In genomic region chr12:33876618-33877017, GRCh38 we compare ENCODE assay signal across 22 cellular contexts.
DNase-seq lines count a peak whose midpoint lies in the region; ATAC-seq and TF ChIP-seq lines count a peak whose summit lies in the region.
"Had no signal": no experiment of that assay in that cellular context is flagged by ENCODE, and none has a peak within 500 bp of the region (broad histone marks: within the 10 kb centered on the region; RNA-seq: fewer than 3 reads in every experiment).

No MANE protein-coding gene starts in this region.

- no peak overlapping the region for H3K27ac Mint-ChIP-seq in stimulated activated naive B cell treated with anti-CD40 and anti-IgM and Interleukin-4, amounts not matched to agents 10 μg/mL and 1 μg/mL and 100 μg/mL, for 72 hours
- H3K27ac Mint-ChIP-seq: activated B cell treated with CpG ODN at 0.5 μM for 24 hours; activated CD4-positive, alpha-beta memory T cell treated with anti-CD3 and anti-CD28 coated beads for 36 hours had no signal

- H3K4me1 Mint-ChIP-seq in stimulated activated naive B cell treated with anti-CD40 and anti-IgM and Interleukin-4, amounts not matched to agents 10 μg/mL and 1 μg/mL and 100 μg/mL, for 72 hours = no peaks in the 10 kb centered on the region
- H3K4me1 Mint-ChIP-seq: activated B cell treated with CpG ODN at 0.5 μM for 24 hours had no signal

- H3K27me3 Mint-ChIP-seq in stimulated activated naive B cell treated with anti-CD40 and anti-IgM and Interleukin-4, amounts not matched to agents 10 μg/mL and 1 μg/mL and 100 μg/mL, for 72 hours = no peaks in the 10 kb centered on the region
- H3K27me3 Mint-ChIP-seq: activated B cell treated with CpG ODN at 0.5 μM for 24 hours; activated CD4-positive, alpha-beta memory T cell treated with anti-CD3 and anti-CD28 coated beads for 36 hours had no signal

- no peak overlapping the region for H3K4me3 Mint-ChIP-seq in stimulated activated naive B cell treated with anti-CD40 and anti-IgM and Interleukin-4, amounts not matched to agents 10 μg/mL and 1 μg/mL and 100 μg/mL, for 72 hours
- H3K4me3 Mint-ChIP-seq: activated B cell treated with CpG ODN at 0.5 μM for 24 hours; activated CD4-positive, alpha-beta memory T cell treated with anti-CD3 and anti-CD28 coated beads for 36 hours had no signal

- no peak for TF ChIP-seq CTCF in epithelial cell of esophagus (IDR thresholded peaks at IDR 0.05; ENCODE audit: insufficient read depth, low read depth, low read length, missing control alignments)

- H3K36me3 Mint-ChIP-seq in stimulated activated naive B cell treated with anti-CD40 and anti-IgM and Interleukin-4, amounts not matched to agents 10 μg/mL and 1 μg/mL and 100 μg/mL, for 72 hours = peaks cover 0 to 2% of the 10 kb centered on the region in 2 donors
- H3K36me3 Mint-ChIP-seq: activated CD4-positive, alpha-beta memory T cell treated with anti-CD3 and anti-CD28 coated beads for 36 hours had no signal

- DNase-seq in DMS 273 (lab: John Stamatoyannopoulos, UW; ENCODE audit: unreplicated experiment) (peak; percentile 0), DMS 273 treated with DMSO at 0.1 percent for 48 hours (lab: John Stamatoyannopoulos, UW) (no peak), OCI-M1 (lab: John Stamatoyannopoulos, UW) (peak; percentile 13), epithelial cell of esophagus (ENCODE audit: low read depth) (peak; percentile 1), HuH-7 (ENCODE audit: low spot score) (no peak)
- DNase-seq in stimulated activated naive B cell treated with anti-CD40 and anti-IgM and Interleukin-4, amounts not matched to agents 10 μg/mL and 1 μg/mL and 100 μg/mL, for 72 hours = no peak
- no peak for DNase-seq in activated CD4-positive, alpha-beta T cell treated with anti-CD3 and anti-CD28 coated beads, Interleukin-2, amount 50 U/mL, for 4 hours
- DNase-seq: 8988T; activated B cell treated with CpG ODN at 0.5 μM for 24 hours; activated CD4-positive, alpha-beta memory T cell treated with anti-CD3 and anti-CD28 coated beads for 36 hours; activated effector memory CD4-positive, alpha-beta T cell treated with Interleukin-2 at 50 U/mL for 16 hours; esophagus squamous epithelium; hypothalamus; NCI-H1048; NCI-H187; NCI-H748 treated with DMSO at 0.1 percent for 48 hours; stimulated activated CD4-positive, alpha-beta T cell treated with anti-CD3 and anti-CD28 coated beads, Interleukin-2, amount 100 ng/mL, for 48 hours; stimulated activated naive CD4-positive, alpha-beta T cell treated with Interleukin-2 at 50 U/mL for 16 hours had no signal

- H3K4me3 ChIP-seq in epithelial cell of esophagus (ENCODE audit: low read length) = no peak overlapping the region
- H3K4me3 ChIP-seq: esophagus squamous epithelium, gastroesophageal sphincter, SJSA1, thoracic aorta had no signal

- ATAC-seq in stimulated activated naive B cell treated with anti-CD40 and anti-IgM and Interleukin-4, amounts not matched to agents 10 μg/mL and 1 μg/mL and 100 μg/mL, for 72 hours (replicated peaks) = no peak
- ATAC-seq in GM18861 (IDR thresholded peaks at IDR 0.05; ENCODE audit: unreplicated experiment) = no peak
- ATAC-seq: gastroesophageal sphincter had no signal

- peaks cover 17 to 19% of the 10 kb centered on the region in 2 donors for H3K9me3 Mint-ChIP-seq in stimulated activated naive B cell treated with anti-CD40 and anti-IgM and Interleukin-4, amounts not matched to agents 10 μg/mL and 1 μg/mL and 100 μg/mL, for 72 hours

Comparison
In these comparisons a context has a peak if more than half of its experiments do, and no peak if none do; other contexts are left out.
1. DNase-seq: peak in DMS 273 (single experiment), OCI-M1 (single experiment) and epithelial cell of esophagus (single experiment); none in DMS 273 treated with DMSO at 0.1 percent for 48 hours (single experiment), stimulated activated naive B cell treated with anti-CD40 and anti-IgM and Interleukin-4, amounts not matched to agents 10 μg/mL and 1 μg/mL and 100 μg/mL, for 72 hours (single experiment), HuH-7 (single experiment) and activated CD4-positive, alpha-beta T cell treated with anti-CD3 and anti-CD28 coated beads, Interleukin-2, amount 50 U/mL, for 4 hours (0 of 2).